ENCODE assay signal across 17 cellular contexts in the genomic region with DNA sequence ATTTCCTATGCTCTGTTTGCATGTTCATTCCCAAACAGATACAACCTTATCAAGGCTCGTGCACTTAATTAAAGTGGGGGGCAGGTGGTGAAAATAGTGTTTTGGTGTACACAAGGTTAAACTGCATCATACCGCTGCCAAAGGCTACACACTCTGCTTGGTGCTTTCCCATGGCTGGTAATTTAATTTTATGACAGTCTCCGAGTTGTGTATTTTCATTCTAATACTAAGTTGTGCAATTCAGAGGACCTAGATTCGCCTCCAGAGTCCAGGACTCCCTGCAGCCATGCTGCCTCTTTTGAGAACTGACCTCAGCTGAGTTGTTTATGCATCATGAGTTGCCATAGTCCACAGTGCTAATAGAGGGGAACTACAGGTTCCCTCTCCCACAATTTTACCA. TPM values are rescaled to one million over a fixed set of nuclear protein-coding genes. Genes with fewer than 3 reads are reported as not detected.
"Had no signal": no experiment of that assay in that cellular context is flagged by ENCODE, and none has a peak within 500 bp of the region (broad histone marks: within the 10 kb centered on the region; RNA-seq: fewer than 3 reads in every experiment).

No MANE protein-coding gene starts in this region.

RNA-seq across cellular contexts. Expression of a gene that starts 7.0 kb away (rescaled TPM):
- total RNA-seq: activated CD4-positive, alpha-beta memory T cell treated with anti-CD3 and anti-CD28 coated beads, Interleukin-2, amount 10 ng/mL, durations not matched to agents 7 days and 5 days; activated CD4-positive, alpha-beta T cell treated with anti-CD3 and anti-CD28 coated beads for 36 hours; activated CD4-positive, alpha-beta T cell treated with anti-CD3 and anti-CD28 coated beads, Interleukin-2, amount 10 ng/mL, durations not matched to agents 7 days and 5 days; activated CD8-positive, alpha-beta memory T cell treated with anti-CD3 and anti-CD28 coated beads, Interleukin-2, amount 10 ng/mL, durations not matched to agents 7 days and 5 days; activated CD8-positive, alpha-beta T cell treated with anti-CD3 and anti-CD28 coated beads, Interleukin-2, amount 10 ng/mL, durations not matched to agents 7 days and 5 days; activated naive CD8-positive, alpha-beta T cell treated with anti-CD3 and anti-CD28 coated beads, Interleukin-2, amount 10 ng/mL, durations not matched to agents 7 days and 5 days; activated T-helper 2 cell treated with anti-CD3 and anti-CD28 coated beads, Interferon-gamma antibody, Interleukin-2, Interleukin-4, amounts not matched to agents 10 μg/mL and 5 μg/mL and 100 μg/mL, durations not matched to agents 14 hours and 24 hours and 36 hours; ascending aorta; body of pancreas; breast epithelium; cardiac muscle cell; chondrocyte; T-helper 1 cell treated with Interleukin-12 subunit alpha and Interleukin-12 subunit beta and Interleukin-4 antibody, amounts not matched to agents 30 ng/mL and 1 ng/mL, for 36 hours; T-helper 17 cell; T-helper 2 cell treated with Interferon-gamma antibody and Interleukin-4, amounts not matched to agents 100 ng/mL and 5 ng/mL, for 36 hours; WTC11 had no signal
- polyA plus RNA-seq: adipose tissue, cardiac muscle cell had no signal
